8 cellular contexts compared by ENCODE assay signal in genomic region chr1:91165033-91165654, GRCh38.
A peak's percentile ranks its signal among the peaks of the same experiment; 100 is the strongest.
DNase-seq lines count a peak whose midpoint lies in the region; ATAC-seq and TF ChIP-seq lines count a peak whose summit lies in the region.

No MANE protein-coding gene starts in this region.

- peak; percentile 80 for DNase-seq in G401 (ENCODE audit: low spot score)
- DNase-seq in KBM-7: peak; percentile 69
- peak; percentile 64 for DNase-seq in RPMI8226
- DNase-seq in activated T-helper 9 cell treated with anti-CD3 and anti-CD28 coated beads, Interleukin-2, amount 50 U/mL, for 16 hours (ENCODE audit: low read depth): peak; percentile 49
- DNase-seq in osteocyte (ENCODE audit: extremely low spot score, unreplicated experiment): peak; percentile 89
- peak; percentile 56 to 64 for DNase-seq in tibial nerve (ENCODE audit: low spot score in 2 of 2)

- H3K4me1 ChIP-seq in gastroesophageal sphincter (no peaks in the 10 kb centered on the region), tibial nerve (no peaks in the 10 kb centered on the region)

- no peaks in the 10 kb centered on the region for H3K4me1 Mint-ChIP-seq in osteocyte (ENCODE audit: unreplicated experiment)

- TF ChIP-seq CTCF in gastroesophageal sphincter (IDR thresholded peaks at IDR 0.05): peak; percentile 76 to 92 (median 78)
- peak; percentile 87 for TF ChIP-seq CTCF in osteocyte (IDR thresholded peaks at IDR 0.05)
- TF ChIP-seq CTCF in tibial nerve (IDR thresholded peaks at IDR 0.05): peak; percentile 85 to 93 (median 91)

- H3K36me3 ChIP-seq in gastroesophageal sphincter: no peaks in the 10 kb centered on the region
- no peaks in the 10 kb centered on the region for H3K36me3 ChIP-seq in tibial nerve

- no peak overlapping the region for H3K4me3 ChIP-seq in gastroesophageal sphincter
- no peak overlapping the region for H3K4me3 ChIP-seq in tibial nerve

- peaks cover under 1% of the 10 kb centered on the region for H3K27me3 ChIP-seq in gastroesophageal sphincter
- H3K27me3 ChIP-seq in tibial nerve: no peaks in the 10 kb centered on the region

- in situ Hi-C loops in G401 (cut with HindIII; ENCODE audit: low sequenced_read_pairs): no loop called here
- in situ Hi-C loops in KBM-7 (cut with MboI; ENCODE audit: low pct_unique_long_range_greater_than_20kb, low sequenced_read_pairs): no loop called here

- TF ChIP-seq EP300 in gastroesophageal sphincter (IDR thresholded peaks at IDR 0.05) (no peak), tibial nerve (IDR thresholded peaks at IDR 0.05) (no peak)

- H3K9me3 Mint-ChIP-seq in osteocyte (ENCODE audit: unreplicated experiment): no peaks in the 10 kb centered on the region

- H3K36me3 Mint-ChIP-seq in osteocyte (ENCODE audit: unreplicated experiment): no peaks in the 10 kb centered on the region

- 0 to 85% methylated on average over 6 of the region's 14 CpGs for WGBS in gastroesophageal sphincter (ENCODE audit: low coverage in 1 of 2), 2 donors
- 40 to 42% methylated on average over 14 of the region's 14 CpGs for WGBS in tibial nerve, 2 donors

- H3K9me3 ChIP-seq in gastroesophageal sphincter (no peaks in the 10 kb centered on the region), tibial nerve (no peaks in the 10 kb centered on the region)

- no peaks in the 10 kb centered on the region for H3K27me3 Mint-ChIP-seq in osteocyte (ENCODE audit: unreplicated experiment)

- H3K27ac Mint-ChIP-seq in osteocyte (ENCODE audit: unreplicated experiment): no peak overlapping the region

- H3K27ac ChIP-seq in gastroesophageal sphincter (no peak overlapping the region), tibial nerve (no peak overlapping the region)

- ATAC-seq in GM21786 (IDR thresholded peaks at IDR 0.05; ENCODE audit: unreplicated experiment) (peak; percentile 82), gastroesophageal sphincter (peak; percentile 76)

- TF ChIP-seq POLR2A in gastroesophageal sphincter (IDR thresholded peaks at IDR 0.05): no peak
- TF ChIP-seq POLR2A in tibial nerve (IDR thresholded peaks at IDR 0.05): no peak

- H3K4me3 Mint-ChIP-seq in osteocyte (ENCODE audit: unreplicated experiment): no peak overlapping the region
